8 cellular contexts compared by ENCODE assay signal in genomic region chr10:118698421-118698820, GRCh38. TPM values are rescaled to one million over a fixed set of nuclear protein-coding genes. Genes with fewer than 3 reads are reported as not detected.
DNase-seq lines count a peak whose midpoint lies in the region; ATAC-seq and TF ChIP-seq lines count a peak whose summit lies in the region.

No MANE protein-coding gene starts in this region.

- intact Hi-C loops in colonic mucosa (cut with DNase I) = no loop called here

- H3K9me3 ChIP-seq in BE2C (no peaks in the 10 kb centered on the region), colonic mucosa (no peaks in the 10 kb centered on the region)

- H3K36me3 ChIP-seq in BE2C (peaks cover 14% of the 10 kb centered on the region), colonic mucosa (no peaks in the 10 kb centered on the region)

- H3K4me3 ChIP-seq in BE2C (ENCODE audit: low read depth, low read length) (no peak overlapping the region), colonic mucosa (no peak overlapping the region)

- no peaks in the 10 kb centered on the region for H3K27me3 ChIP-seq in BE2C
- H3K27me3 ChIP-seq in colonic mucosa = no peaks in the 10 kb centered on the region

- H3K9ac ChIP-seq in colonic mucosa (ENCODE audit: low read depth in 2 of 2, low read length in 2 of 2) = no peak overlapping the region

- ATAC-seq in GM21367 (IDR thresholded peaks at IDR 0.05; ENCODE audit: unreplicated experiment) (peak; percentile 96), HG03575 (IDR thresholded peaks at IDR 0.05; ENCODE audit: extremely low read depth, insufficient number of reproducible peaks, low FRiP score, unreplicated experiment) (peak; percentile 98)

- in situ Hi-C loops in G401 (cut with HindIII; ENCODE audit: low sequenced_read_pairs) = no loop called here

- TF ChIP-seq CTCF in BE2C (IDR thresholded peaks at IDR 0.05; ENCODE audit: low read depth, low read length) = no peak
- no peak for TF ChIP-seq CTCF in colonic mucosa (IDR thresholded peaks at IDR 0.05)

- DNase-seq in BE2C = peak; percentile 50
- peak; percentile 65 for DNase-seq in activated CD4-positive, CD25-positive, alpha-beta regulatory T cell treated with anti-CD3 and anti-CD28 coated beads, Interleukin-2, amount 50 U/mL, for 72 hours
- DNase-seq in colonic mucosa = peak; percentile 44
- peak; percentile 38 to 54 for DNase-seq in stimulated activated CD4-positive, alpha-beta T cell treated with anti-CD3 and anti-CD28 coated beads, Interleukin-1b, Interleukin-23, amount 100 ng/mL, for 1 hour (ENCODE audit: low read depth in 2 of 2)
- DNase-seq in G401 (ENCODE audit: low spot score) = no peak
- no peak for DNase-seq in midbrain (lab: John Stamatoyannopoulos, UW)

- H3K4me1 ChIP-seq in BE2C (peaks cover 18% of the 10 kb centered on the region), colonic mucosa (no peaks in the 10 kb centered on the region)

- no peak overlapping the region for H3K27ac ChIP-seq in colonic mucosa

RNA-seq across cellular contexts. Expression of gene CACUL1, which starts 56.3 kb away (rescaled TPM):
- 12.5 TPM for polyA plus RNA-seq in BE2C (2012; ENCODE audit: insufficient read depth, insufficient read length, low read depth)
- 10 to 100 TPM; 37.9 to 49.3 TPM for total RNA-seq in colonic mucosa
- 41.2 and 46.2 TPM in 2 replicates for total RNA-seq in G401 (2014; rRNA removed; shearing (Covaris generic))

Comparison
In these comparisons a context has a peak if more than half of its experiments do, and no peak if none do; other contexts are left out.
1. DNase-seq: peak in BE2C (single experiment), activated CD4-positive, CD25-positive, alpha-beta regulatory T cell treated with anti-CD3 and anti-CD28 coated beads, Interleukin-2, amount 50 U/mL, for 72 hours (single experiment), colonic mucosa (single experiment) and stimulated activated CD4-positive, alpha-beta T cell treated with anti-CD3 and anti-CD28 coated beads, Interleukin-1b, Interleukin-23, amount 100 ng/mL, for 1 hour (2 of 2); none in G401 (single experiment) and midbrain (single experiment).